8 cellular contexts compared by ENCODE assay signal in the genomic region with DNA sequence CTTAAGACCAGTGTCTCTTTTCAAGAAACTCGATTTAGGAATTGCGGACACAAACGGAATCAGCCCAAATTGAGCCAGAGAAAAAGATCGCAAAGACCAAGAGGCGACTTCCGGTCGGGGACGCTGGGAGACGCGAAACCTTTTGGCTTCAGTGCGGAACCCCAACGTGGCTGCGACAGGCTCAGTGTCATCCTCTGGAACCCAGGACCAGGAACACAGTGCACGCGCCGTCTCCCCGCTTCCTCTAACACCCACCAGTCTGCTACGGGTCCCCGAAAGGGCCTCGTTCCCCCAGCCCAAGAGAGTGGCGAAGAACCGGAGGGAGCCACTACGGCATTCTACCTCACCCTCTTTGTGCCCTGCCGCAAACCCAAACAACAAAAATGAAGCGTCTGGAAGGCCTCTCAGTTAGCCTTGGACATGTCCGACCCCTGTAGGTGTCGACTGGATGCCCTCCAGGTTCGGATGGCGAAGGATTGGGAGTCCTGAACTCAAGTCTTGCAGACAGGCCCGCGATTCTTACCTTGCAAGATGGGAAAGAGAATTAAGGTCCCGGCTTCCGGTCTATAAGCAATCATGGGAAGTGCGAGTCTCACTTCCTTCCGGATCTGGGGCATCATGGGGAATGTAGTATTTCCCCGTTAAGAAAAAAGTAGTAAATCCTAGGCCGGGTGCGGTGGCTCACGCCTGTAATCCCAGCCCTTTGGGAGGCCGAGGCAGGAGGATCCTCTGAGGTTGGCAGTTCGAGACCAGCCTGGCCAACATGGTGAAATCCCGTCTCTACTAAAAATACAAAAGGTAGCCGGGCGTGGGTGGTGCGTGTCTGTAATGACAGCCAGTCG. TPM values are rescaled to one million over a fixed set of nuclear protein-coding genes. Genes with fewer than 3 reads are reported as not detected.
DNase-seq lines count a peak whose midpoint lies in the region; ATAC-seq and TF ChIP-seq lines count a peak whose summit lies in the region.

Gene RPL6, minus strand, starts transcription at position 542 of the 842 bp plus-strand sequence. CDS start 949 bp downstream, outside the sequence.

- H3K9ac ChIP-seq in HUES64 (ENCODE audit: low read depth, low read length) (peak within 1 kb of the TSS; percentile 98), OCI-LY3 (ENCODE audit: low read length) (peak within 1 kb of the TSS; percentile 98)

- 11% methylated on average over 46 of the region's 46 CpGs for whole genome bisulfite sequencing in HUES64

- peak within 1 kb of the TSS; percentile 92 for H2AFZ ChIP-seq in OCI-LY3 (ENCODE audit: low read depth, low read length)

- peak; percentile 78 for ATAC-seq in GM21381 (IDR thresholded peaks at IDR 0.05; ENCODE audit: unreplicated experiment)

- peak within 1 kb of the TSS; percentile 85 for H3K4me2 ChIP-seq in OCI-LY3 (ENCODE audit: low read length)

- TF ChIP-seq CTCF in OCI-LY3 (IDR thresholded peaks at IDR 0.05; ENCODE audit: low read depth, low read length), result no peak

- peak within 1 kb of the TSS; percentile 92 for H3K27ac ChIP-seq in HUES64 (ENCODE audit: low read depth, low read length)
- peak within 1 kb of the TSS; percentile 84 for H3K27ac ChIP-seq in OCI-LY3 (ENCODE audit: low read length)

- DNase-seq in COLO829 (ENCODE audit: low spot score) (peak; percentile 95), epidermal melanocyte (ENCODE audit: insufficient read length, low spot score) (peak; percentile 76), middle frontal gyrus (ENCODE audit: extremely low spot score, low spot score) (peak; percentile 88)
- peak; percentile 89 for DNase-seq in activated CD8-positive, alpha-beta memory T cell treated with anti-CD3 and anti-CD28 coated beads, Interleukin-2, amount 50 U/mL, for 48 hours
- DNase-seq in stimulated activated CD8-positive, alpha-beta memory T cell treated with anti-CD3 and anti-CD28 coated beads, Interleukin-4, amount 100 ng/mL, for 1 hour (ENCODE audit: low read depth in 2 of 2, low spot score in 1 of 2), result peak; percentile 41 to 56

- H3K4me1 ChIP-seq in HUES64 (ENCODE audit: insufficient read depth, low read length), result no peaks in the 10 kb centered on the region; the same call in 1 of the 2 replicates
- H3K4me1 ChIP-seq in OCI-LY3 (ENCODE audit: low read length), result peaks cover 13% of the 10 kb centered on the region

- H3K36me3 ChIP-seq in HUES64 (ENCODE audit: insufficient read depth, low read length) (peaks cover 42% of the 10 kb centered on the region), OCI-LY3 (replicated peaks; ENCODE audit: low read depth, low read length) (peaks cover 42% of the 10 kb centered on the region)

- peaks cover 25% of the 10 kb centered on the region for H3K79me2 ChIP-seq in OCI-LY3 (ENCODE audit: low read length)

- H3K4me3 ChIP-seq in HUES64 (ENCODE audit: low read length) (peak within 1 kb of the TSS; percentile 82), OCI-LY3 (ENCODE audit: low read length) (peak within 1 kb of the TSS; percentile 96)

- H3K9me3 ChIP-seq in HUES64 (ENCODE audit: insufficient read depth, low read depth, low read length) (no peaks in the 10 kb centered on the region), OCI-LY3 (ENCODE audit: insufficient read depth, low read length) (no peaks in the 10 kb centered on the region)

- peaks cover 31% of the 10 kb centered on the region for H4K20me1 ChIP-seq in OCI-LY3 (ENCODE audit: insufficient read depth, low read length)

- H3K27me3 ChIP-seq in HUES64 (ENCODE audit: insufficient read depth, low read length) (no peaks in the 10 kb centered on the region; the same call in 1 of the 2 replicates), OCI-LY3 (ENCODE audit: low read depth, low read length) (no peaks in the 10 kb centered on the region)

RNA-seq across cellular contexts. Expression of gene RPL6, which starts in this region (rescaled TPM):
- polyA plus RNA-seq in HUES64 (2013, experiment 1 of 2), result 1,771 TPM
- 1,936 TPM for polyA plus RNA-seq in HUES64 (2013, experiment 2 of 2)

Comparison
In these comparisons a context has a peak if more than half of its experiments do, and no peak if none do; other contexts are left out.
1. Peak in every context shown above with its lines: DNase-seq, ATAC-seq, H3K4me3 ChIP-seq and H3K27ac ChIP-seq.